In the genomic region with DNA sequence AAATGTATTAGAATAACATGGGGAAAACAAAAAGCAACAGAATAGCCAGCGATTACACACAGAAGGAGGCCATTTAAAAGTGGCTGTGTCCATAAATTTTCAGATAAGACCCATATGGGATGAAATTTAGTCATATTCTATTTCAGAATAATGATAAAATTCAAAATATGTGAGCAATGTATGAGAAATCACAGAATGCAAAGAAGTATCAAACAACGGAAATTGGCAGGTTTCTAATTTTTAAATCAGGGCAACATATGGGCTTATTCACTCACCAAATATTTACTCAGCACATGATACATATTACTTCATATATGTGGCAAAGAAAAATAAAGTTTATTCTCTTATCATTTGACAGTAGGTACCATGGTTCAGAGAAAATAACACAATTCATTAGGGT, we compare ENCODE assay signal across 25 cellular contexts.
"Had no signal": no experiment of that assay in that cellular context is flagged by ENCODE, and none has a peak within 500 bp of the region (broad histone marks: within the 10 kb centered on the region; RNA-seq: fewer than 3 reads in every experiment).

No MANE protein-coding gene starts in this region.

- DNase-seq: activated CD4-positive, alpha-beta memory T cell treated with anti-CD3 and anti-CD28 coated beads for 36 hours; activated CD4-positive, alpha-beta T cell treated with anti-CD3 and anti-CD28 coated beads for 36 hours; activated CD4-positive, alpha-beta T cell treated with anti-CD3 and anti-CD28 coated beads, Interleukin-2, amount 10 ng/mL, durations not matched to agents 24 days and 14 days; activated CD4-positive, CD25-positive, alpha-beta regulatory T cell; activated CD4-positive, CD25-positive, alpha-beta regulatory T cell treated with anti-CD3 and anti-CD28 coated beads, Interleukin-2, amount 50 U/mL, for 72 hours; activated CD8-positive, alpha-beta memory T cell treated with anti-CD3 and anti-CD28 coated beads, Interleukin-2, amount 10 ng/mL, durations not matched to agents 7 days and 5 days; activated CD8-positive, alpha-beta memory T cell treated with anti-CD3 and anti-CD28 coated beads, Interleukin-2, amount 50 U/mL, for 4 hours; activated CD8-positive, alpha-beta T cell treated with anti-CD3 and anti-CD28 coated beads, Interleukin-2, amount 10 ng/mL, durations not matched to agents 7 days and 5 days; activated effector memory CD4-positive, alpha-beta T cell treated with anti-CD3 and anti-CD28 coated beads, Interleukin-2, amount 50 U/mL, for 16 hours; activated naive CD4-positive, alpha-beta T cell; activated naive CD4-positive, alpha-beta T cell treated with anti-CD3 and anti-CD28 coated beads, Interleukin-2, amount 10 ng/mL, durations not matched to agents 7 days and 5 days; activated naive CD8-positive, alpha-beta T cell treated with anti-CD3 and anti-CD28 coated beads, Interleukin-2, amount 10 ng/mL, durations not matched to agents 7 days and 5 days; activated T-cell treated with anti-CD3 and anti-CD28 coated beads, Interleukin-2, amount 50 U/mL, for 1 hour; activated T-cell treated with anti-CD3 and anti-CD28 coated beads, Interleukin-2, amount 50 U/mL, for 48 hours; cortex of kidney; dermis blood vessel endothelial cell; effector CD4-positive, alpha-beta T cell; effector memory CD8-positive, alpha-beta T cell; erythroblast; foreskin fibroblast; head of caudate nucleus; T-helper 2 cell had no signal

- H3K27ac ChIP-seq: ascending aorta, esophagus muscularis mucosa had no signal

- ATAC-seq: activated CD4-positive, alpha-beta T cell treated with anti-CD3 and anti-CD28 coated beads for 36 hours; activated CD8-positive, alpha-beta memory T cell treated with anti-CD3 and anti-CD28 coated beads, Interleukin-2, amount 10 ng/mL, durations not matched to agents 7 days and 5 days; activated CD8-positive, alpha-beta T cell treated with anti-CD3 and anti-CD28 coated beads, Interleukin-2, amount 10 ng/mL, durations not matched to agents 7 days and 5 days; activated naive CD4-positive, alpha-beta T cell treated with anti-CD3 and anti-CD28 coated beads, Interleukin-2, amount 50 U/mL, for 72 hours; effector memory CD8-positive, alpha-beta T cell had no signal

- H3K4me1 ChIP-seq: ascending aorta, esophagus muscularis mucosa had no signal

- H3K9me3 ChIP-seq: ascending aorta, esophagus muscularis mucosa had no signal

- H3K4me3 ChIP-seq: ascending aorta, esophagus muscularis mucosa had no signal

- H3K27me3 ChIP-seq: ascending aorta, esophagus muscularis mucosa had no signal

- H3K36me3 ChIP-seq: ascending aorta, esophagus muscularis mucosa had no signal
